In the genomic region with DNA sequence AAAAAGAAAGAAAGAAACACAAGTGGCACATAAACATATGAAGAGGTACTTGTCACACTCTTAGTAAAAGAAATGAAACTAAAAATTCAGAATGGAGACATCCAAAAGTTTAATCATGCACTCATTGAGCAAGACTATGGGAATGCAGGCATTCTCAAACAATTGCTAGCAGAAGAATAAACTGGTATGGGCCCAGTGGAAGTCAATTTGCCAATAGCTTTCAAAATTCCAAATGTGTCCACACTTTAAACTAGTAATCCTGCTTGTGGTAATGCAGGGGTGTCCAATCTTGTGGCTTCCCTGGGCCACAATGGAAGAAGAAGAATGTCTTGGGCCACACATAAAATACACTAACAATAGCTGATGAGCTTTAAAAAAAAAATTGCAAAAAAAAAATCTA, we compare ENCODE assay signal across 15 cellular contexts.
DNase-seq lines count a peak whose midpoint lies in the region; ATAC-seq and TF ChIP-seq lines count a peak whose summit lies in the region.
"Had no signal": no experiment of that assay in that cellular context is flagged by ENCODE, and none has a peak within 500 bp of the region (broad histone marks: within the 10 kb centered on the region; RNA-seq: fewer than 3 reads in every experiment).

No MANE protein-coding gene starts in this region.

- H3K36me3 ChIP-seq in left lung (no peaks in the 10 kb centered on the region), adrenal gland (replicated peaks in 1 of 2) (no peaks in the 10 kb centered on the region)

- H3K4me3 ChIP-seq in AG10803 (ENCODE audit: low read length): no peak overlapping the region
- H3K4me3 ChIP-seq in left lung: no peak overlapping the region
- no peak overlapping the region for H3K4me3 ChIP-seq in adrenal gland

- H3K27me3 ChIP-seq in left lung: no peaks in the 10 kb centered on the region
- no peaks in the 10 kb centered on the region for H3K27me3 ChIP-seq in adrenal gland

- no peaks in the 10 kb centered on the region for H3K9me3 ChIP-seq in left lung
- no peaks in the 10 kb centered on the region for H3K9me3 ChIP-seq in adrenal gland (replicated peaks in 1 of 3)

- H3K4me1 ChIP-seq in left lung (peaks cover 8 to 22% of the 10 kb centered on the region in 2 donors), adrenal gland (replicated peaks in 1 of 2) (peaks cover 0 to 53% of the 10 kb centered on the region in 2 donors)

- peak; percentile 98 for DNase-seq in AG10803 (ENCODE audit: low read depth)
- DNase-seq in HFFc6: peak; percentile 29
- DNase-seq in dedifferentiated amniotic fluid mesenchymal stem cell (ENCODE audit: extremely low spot score): peak; percentile 23
- DNase-seq in left lung: no peak
- DNase-seq in adrenal gland: no peak
- DNase-seq in effector CD4-positive, alpha-beta T cell: no peak
- no peak for DNase-seq in T1000 (lab: John Stamatoyannopoulos, UW)
- DNase-seq: activated CD4-positive, alpha-beta T cell treated with anti-CD3 and anti-CD28 coated beads, Interleukin-2, amount 10 ng/mL, durations not matched to agents 7 days and 5 days; activated naive CD4-positive, alpha-beta T cell treated with anti-CD3 and anti-CD28 coated beads, Interleukin-2, amount 10 ng/mL, durations not matched to agents 7 days and 5 days; left ventricle myocardium superior; NCI-H1105; NCI-H774; stimulated activated CD4-positive, alpha-beta T cell treated with anti-CD3 and anti-CD28 coated beads, Interleukin-4, amount 100 ng/mL, for 24 hours had no signal

- H3K27me3 Mint-ChIP-seq in HFFc6 (ENCODE audit: insufficient read depth): no peaks in the 10 kb centered on the region; the same call in 1 of the 2 replicates
- H3K27me3 Mint-ChIP-seq: activated CD4-positive, alpha-beta T cell treated with anti-CD3 and anti-CD28 coated beads, Interleukin-2, amount 10 ng/mL, durations not matched to agents 7 days and 5 days; activated naive CD4-positive, alpha-beta T cell treated with anti-CD3 and anti-CD28 coated beads, Interleukin-2, amount 10 ng/mL, durations not matched to agents 7 days and 5 days; B cell had no signal

- peak overlapping the region; percentile 27; the same call in 1 of the 2 replicates for H3K4me3 Mint-ChIP-seq in HFFc6
- H3K4me3 Mint-ChIP-seq: activated CD4-positive, alpha-beta T cell treated with anti-CD3 and anti-CD28 coated beads, Interleukin-2, amount 10 ng/mL, durations not matched to agents 7 days and 5 days; activated naive CD4-positive, alpha-beta T cell treated with anti-CD3 and anti-CD28 coated beads, Interleukin-2, amount 10 ng/mL, durations not matched to agents 7 days and 5 days; B cell had no signal

- H3K27ac ChIP-seq in left lung (no peak overlapping the region), adrenal gland (no peak overlapping the region)

- H3K36me3 Mint-ChIP-seq in HFFc6 (ENCODE audit: low read depth): no peaks in the 10 kb centered on the region
- H3K36me3 Mint-ChIP-seq: activated naive CD4-positive, alpha-beta T cell treated with anti-CD3 and anti-CD28 coated beads, Interleukin-2, amount 10 ng/mL, durations not matched to agents 7 days and 5 days had no signal

- ATAC-seq in left lung: peak; percentile 42
- ATAC-seq in HG03457 (IDR thresholded peaks at IDR 0.05; ENCODE audit: unreplicated experiment): no peak
- ATAC-seq: left ventricle myocardium superior had no signal

- intact Hi-C loops in left lung (cut with DNase I) (no loop called here), adrenal gland (cut with DNase I) (no loop called here)

- H3K4me1 Mint-ChIP-seq in HFFc6 (ENCODE audit: low read depth): peaks cover 57% of the 10 kb centered on the region
- H3K4me1 Mint-ChIP-seq: activated CD4-positive, alpha-beta T cell treated with anti-CD3 and anti-CD28 coated beads, Interleukin-2, amount 10 ng/mL, durations not matched to agents 7 days and 5 days; activated naive CD4-positive, alpha-beta T cell treated with anti-CD3 and anti-CD28 coated beads, Interleukin-2, amount 10 ng/mL, durations not matched to agents 7 days and 5 days had no signal

- H3K9me3 Mint-ChIP-seq in HFFc6: no peaks in the 10 kb centered on the region
- H3K9me3 Mint-ChIP-seq: activated CD4-positive, alpha-beta T cell treated with anti-CD3 and anti-CD28 coated beads, Interleukin-2, amount 10 ng/mL, durations not matched to agents 7 days and 5 days; activated naive CD4-positive, alpha-beta T cell treated with anti-CD3 and anti-CD28 coated beads, Interleukin-2, amount 10 ng/mL, durations not matched to agents 7 days and 5 days had no signal

- no peak overlapping the region for H3K27ac Mint-ChIP-seq in HFFc6
- H3K27ac Mint-ChIP-seq: activated CD4-positive, alpha-beta T cell treated with anti-CD3 and anti-CD28 coated beads, Interleukin-2, amount 10 ng/mL, durations not matched to agents 7 days and 5 days; activated naive CD4-positive, alpha-beta T cell treated with anti-CD3 and anti-CD28 coated beads, Interleukin-2, amount 10 ng/mL, durations not matched to agents 7 days and 5 days; B cell had no signal

- TF ChIP-seq POLR2A in adrenal gland (IDR thresholded peaks at IDR 0.05): no peak

- no peak for TF ChIP-seq CTCF in AG10803 (conservative IDR thresholded peaks at IDR 0.05; ENCODE audit: low read length)
- no peak for TF ChIP-seq CTCF in HFFc6 (IDR thresholded peaks at IDR 0.05)
- no peak for TF ChIP-seq CTCF in left lung (IDR thresholded peaks at IDR 0.05)
- no peak for TF ChIP-seq CTCF in adrenal gland (IDR thresholded peaks at IDR 0.05)

Comparison
In these comparisons a context has a peak if more than half of its experiments do, and no peak if none do; other contexts are left out.
1. DNase-seq: peak in AG10803 (single experiment), HFFc6 (single experiment) and dedifferentiated amniotic fluid mesenchymal stem cell (single experiment); none in left lung (0 of 2), adrenal gland (0 of 7), effector CD4-positive, alpha-beta T cell (single experiment) and T1000 (single experiment).